Comparison of ENCODE assay signal across 19 cellular contexts in genomic region chr14:21647380-21647779, GRCh38. TPM values are rescaled to one million over a fixed set of nuclear protein-coding genes. Genes with fewer than 3 reads are reported as not detected.
DNase-seq lines count a peak whose midpoint lies in the region; ATAC-seq and TF ChIP-seq lines count a peak whose summit lies in the region.
"Had no signal": no experiment of that assay in that cellular context is flagged by ENCODE, and none has a peak within 500 bp of the region (broad histone marks: within the 10 kb centered on the region; RNA-seq: fewer than 3 reads in every experiment).

No MANE protein-coding gene starts in this region.

- no peaks in the 10 kb centered on the region for H3K79me2 ChIP-seq in GM23248 (ENCODE audit: insufficient read depth)

- H3K9me2 ChIP-seq in GM23248 (ENCODE audit: insufficient read depth), result no peaks in the 10 kb centered on the region

- CTCF ChIA-PET in A673 (lab: Charles Lee), result interaction anchor here (0.6 kb wide), 1 partner anchor 9 kb away, joined by 6 read pairs; no protein-coding TSS in a partner anchor

- peak overlapping the region; percentile 100 for H3K27ac ChIP-seq in A673 (ENCODE audit: low read depth, low read length, poor library complexity, severe bottlenecking)
- H3K27ac ChIP-seq in GM23248, result no peak overlapping the region
- H3K27ac ChIP-seq in VCaP, result peak overlapping the region; percentile 21; the same call in 1 of the 2 replicates
- H3K27ac ChIP-seq: RWPE1, SJCRH30 had no signal

- no peaks in the 10 kb centered on the region for H4K20me1 ChIP-seq in GM23248 (ENCODE audit: insufficient read depth)

- no peak overlapping the region for H3K9ac ChIP-seq in GM23248

- ATAC-seq in Right ventricle myocardium superior (ENCODE audit: poor library complexity) (no peak), GM21825 (IDR thresholded peaks at IDR 0.05; ENCODE audit: unreplicated experiment) (no peak), HG03442 (IDR thresholded peaks at IDR 0.05; ENCODE audit: unreplicated experiment) (no peak)

- intact Hi-C loops in A673 (cut with micrococcal nuclease; ENCODE audit: unreplicated experiment), result no loop called here
- intact Hi-C loops in Right ventricle myocardium superior (cut with DNase I), result no loop called here

- no peak overlapping the region for H3K4me2 ChIP-seq in GM23248 (ENCODE audit: unreplicated experiment)

- H3K4me3 ChIP-seq in A673 (ENCODE audit: low read depth, low read length, poor library complexity, severe bottlenecking) (peak overlapping the region; percentile 10), GM23248 (no peak overlapping the region), fibroblast of the aortic adventitia (ENCODE audit: low read depth, low read length) (no peak overlapping the region)
- H3K4me3 ChIP-seq: SJCRH30 had no signal

- DNase-seq in A673 (ENCODE audit: low spot score) (peak; percentile 75), GM23248 (peak; percentile 2), fibroblast of the aortic adventitia (ENCODE audit: low read depth) (peak; percentile 30), Right ventricle myocardium superior (no peak), DMS153 (lab: John Stamatoyannopoulos, UW) (no peak)
- DNase-seq: C1 segment of cervical spinal cord, DMS79, Karpas-422, NCI-H1417, NCI-H1930, NCI-H2171, NCI-H446, SJCRH30 had no signal

- in situ Hi-C loops in GM23248 (cut with MboI), result no loop called here

- H3K36me3 ChIP-seq in A673 (ENCODE audit: insufficient read depth, low read length, poor library complexity, severe bottlenecking) (peaks cover 84% of the 10 kb centered on the region), GM23248 (ENCODE audit: low read depth) (no peaks in the 10 kb centered on the region)
- H3K36me3 ChIP-seq: SJCRH30 had no signal

- no peak for TF ChIP-seq CTCF in A673 (conservative IDR thresholded peaks at IDR 0.05; ENCODE audit: low read depth, low read length)
- TF ChIP-seq CTCF in VCaP (conservative IDR thresholded peaks at IDR 0.05), result no peak
- TF ChIP-seq CTCF in fibroblast of the aortic adventitia (IDR thresholded peaks at IDR 0.05; ENCODE audit: insufficient read depth, low read length), result no peak

- H3K27me3 ChIP-seq in A673 (replicated peaks; ENCODE audit: insufficient read depth, low read depth, low read length, poor library complexity) (no peaks in the 10 kb centered on the region), GM23248 (replicated peaks; ENCODE audit: insufficient read depth) (no peaks in the 10 kb centered on the region; the same call in 1 of the 2 replicates)
- H3K27me3 ChIP-seq: SJCRH30 had no signal

- no peak overlapping the region for H2AFZ ChIP-seq in GM23248

- no TSS peak for BruUV-seq in A673 (replicated peaks; lab: Mats Ljungman, UMichigan)

- POLR2A ChIA-PET in A673 (lab: Charles Lee; ENCODE audit: low non-redundant PET), result interaction anchor here (0.7 kb wide), 2 partner anchors 99 to 1448 kb away, joined by 5 to 12 read pairs; partner anchors contain the start of genes ACIN1 and C14orf119

- H3F3A ChIP-seq in GM23248 (ENCODE audit: insufficient read depth), result no peaks in the 10 kb centered on the region

- H3K9me3 ChIP-seq in A673 (ENCODE audit: low read depth, low read length, poor library complexity, severe bottlenecking), result no peaks in the 10 kb centered on the region
- H3K9me3 ChIP-seq in GM23248 (ENCODE audit: low read depth), result no peaks in the 10 kb centered on the region
- H3K9me3 ChIP-seq: SJCRH30 had no signal

- H3K4me1 ChIP-seq in A673 (ENCODE audit: insufficient read depth, low read length, poor library complexity, severe bottlenecking) (peaks cover 11% of the 10 kb centered on the region), GM23248 (ENCODE audit: insufficient read depth) (no peaks in the 10 kb centered on the region)
- H3K4me1 ChIP-seq: SJCRH30 had no signal

RNA-seq across cellular contexts. Expression of gene OR4E2, which starts 6.3 kb away (rescaled TPM):
- total RNA-seq in A673 (2021) (10.8 and 11.8 TPM in 2 replicates), fibroblast of the aortic adventitia (ENCODE audit: low replicate concordance) (0.33 TPM in 1 of 2 replicates, not detected in the other), Right ventricle myocardium superior (not detected)
- not detected in 2 replicates for total RNA-seq in GM23248 (2014; rRNA removed; shearing (Covaris generic))
- polyA plus RNA-seq in GM23248 (2016; fragmentation: Nextera tagmentation; extraction: Ambion mirVana), result not detected in 2 replicates
- total RNA-seq: A172, HT-29, SJCRH30 had no signal

RNA-seq across cellular contexts. Expression of gene OR10G2, which starts 12.6 kb away (rescaled TPM):
- total RNA-seq in A673 (2021) (0.26 TPM in 1 of 2 replicates, not detected in the other), fibroblast of the aortic adventitia (ENCODE audit: low replicate concordance) (not detected in 2 replicates), Right ventricle myocardium superior (not detected)
- not detected in 2 replicates for total RNA-seq in GM23248 (2014; rRNA removed; shearing (Covaris generic))
- polyA plus RNA-seq in GM23248 (2016; fragmentation: Nextera tagmentation; extraction: Ambion mirVana), result not detected in 2 replicates
- total RNA-seq: A172, HT-29, SJCRH30 had no signal

RNA-seq across cellular contexts. Expression of gene OR4E1, which starts 26.2 kb away (rescaled TPM):
- total RNA-seq in A673 (2021) (not detected in 2 replicates), fibroblast of the aortic adventitia (ENCODE audit: low replicate concordance) (not detected in 2 replicates), Right ventricle myocardium superior (not detected)
- not detected in 2 replicates for total RNA-seq in GM23248 (2014; rRNA removed; shearing (Covaris generic))
- not detected in 2 replicates for polyA plus RNA-seq in GM23248 (2016; fragmentation: Nextera tagmentation; extraction: Ambion mirVana)
- total RNA-seq: A172, HT-29, SJCRH30 had no signal

Comparison
In these comparisons a context has a peak if more than half of its experiments do, and no peak if none do; other contexts are left out.
1. DNase-seq: peak in A673 (single experiment), GM23248 (single experiment) and fibroblast of the aortic adventitia (single experiment); none in Right ventricle myocardium superior (single experiment) and DMS153 (single experiment).